ENCODE assay signal across 8 cellular contexts in genomic region chr9:126705311-126705766, GRCh38.
DNase-seq lines count a peak whose midpoint lies in the region; ATAC-seq and TF ChIP-seq lines count a peak whose summit lies in the region.

No MANE protein-coding gene starts in this region.

- H3K36me3 Mint-ChIP-seq in HFFc6 (ENCODE audit: low read depth) (no peaks in the 10 kb centered on the region), memory B cell (no peaks in the 10 kb centered on the region)
- no peaks in the 10 kb centered on the region for H3K36me3 Mint-ChIP-seq in activated CD4-positive, alpha-beta memory T cell treated with anti-CD3 and anti-CD28 coated beads for 36 hours
- H3K36me3 Mint-ChIP-seq in dendritic cell treated with granulocyte-macrophage colony-stimulating factor and Interleukin-4, amounts not matched to agents 40 ng/mL and 50 ng/mL, for 4 days (ENCODE audit: low read depth): no peaks in the 10 kb centered on the region

- POLR2A ChIA-PET in activated CD4-positive, alpha-beta memory T cell treated with anti-CD3 and anti-CD28 coated beads for 36 hours (lab: Charles Lee): interaction anchor here (1.4 to 1.7 kb wide), 2 partner anchors 18 to 76 kb away, joined by 3 to 12 read pairs; no protein-coding TSS in a partner anchor

- H3K4me3 Mint-ChIP-seq in HFFc6 (peak overlapping the region; percentile 13; the same call in 1 of the 2 replicates), memory B cell (peak overlapping the region; percentile 43)
- H3K4me3 Mint-ChIP-seq in activated CD4-positive, alpha-beta memory T cell treated with anti-CD3 and anti-CD28 coated beads for 36 hours: peak overlapping the region; percentile 44
- peak overlapping the region; percentile 65 for H3K4me3 Mint-ChIP-seq in dendritic cell treated with granulocyte-macrophage colony-stimulating factor and Interleukin-4, amounts not matched to agents 40 ng/mL and 50 ng/mL, for 4 days

- ATAC-seq in memory B cell (ENCODE audit: low read depth): peak; percentile 75
- ATAC-seq in HG02884 (IDR thresholded peaks at IDR 0.05; ENCODE audit: unreplicated experiment): no peak

- peak; percentile 91 for TF ChIP-seq CTCF in HFFc6 (IDR thresholded peaks at IDR 0.05)

- CTCF ChIA-PET in activated CD4-positive, alpha-beta memory T cell treated with anti-CD3 and anti-CD28 coated beads for 36 hours (lab: Charles Lee): interaction anchor here (0.6 to 8.2 kb wide), 37 partner anchors 8 to 155 kb away, joined by 3 to 447 read pairs (median 5); partner anchors contain the start of genes ZBTB34 and ZBTB43

- peaks cover 15% of the 10 kb centered on the region for H3K4me1 Mint-ChIP-seq in HFFc6 (ENCODE audit: low read depth)
- peaks cover 18% of the 10 kb centered on the region for H3K4me1 Mint-ChIP-seq in activated CD4-positive, alpha-beta memory T cell treated with anti-CD3 and anti-CD28 coated beads for 36 hours (ENCODE audit: low read depth)
- peaks cover 39% of the 10 kb centered on the region for H3K4me1 Mint-ChIP-seq in dendritic cell treated with granulocyte-macrophage colony-stimulating factor and Interleukin-4, amounts not matched to agents 40 ng/mL and 50 ng/mL, for 4 days (ENCODE audit: low read depth)
- H3K4me1 Mint-ChIP-seq in memory B cell: peaks cover 9% of the 10 kb centered on the region

- H3K27ac Mint-ChIP-seq in HFFc6 (no peak overlapping the region), memory B cell (no peak overlapping the region)
- no peak overlapping the region for H3K27ac Mint-ChIP-seq in activated CD4-positive, alpha-beta memory T cell treated with anti-CD3 and anti-CD28 coated beads for 36 hours
- H3K27ac Mint-ChIP-seq in dendritic cell treated with granulocyte-macrophage colony-stimulating factor and Interleukin-4, amounts not matched to agents 40 ng/mL and 50 ng/mL, for 4 days: peak overlapping the region; percentile 75

- DNase-seq in CD1c-positive myeloid dendritic cell (ENCODE audit: extremely low spot score) (peak; percentile 88), HFFc6 (peak; percentile 44), NCI-H748 (lab: John Stamatoyannopoulos, UW; ENCODE audit: unreplicated experiment) (peak; percentile 80), memory B cell (ENCODE audit: low spot score in 2 of 2) (peak; percentile 88 to 89)
- peak; percentile 89 for DNase-seq in activated CD4-positive, alpha-beta memory T cell treated with anti-CD3 and anti-CD28 coated beads for 36 hours
- DNase-seq in stimulated activated CD8-positive, alpha-beta memory T cell treated with anti-CD3 and anti-CD28 coated beads, Interleukin-15, amount 100 ng/mL, for 1 hour (ENCODE audit: low read depth): peak; percentile 82

- H3K9me3 Mint-ChIP-seq in HFFc6 (peaks cover 8% of the 10 kb centered on the region), memory B cell (no peaks in the 10 kb centered on the region)
- H3K9me3 Mint-ChIP-seq in activated CD4-positive, alpha-beta memory T cell treated with anti-CD3 and anti-CD28 coated beads for 36 hours: no peaks in the 10 kb centered on the region
- no peaks in the 10 kb centered on the region for H3K9me3 Mint-ChIP-seq in dendritic cell treated with granulocyte-macrophage colony-stimulating factor and Interleukin-4, amounts not matched to agents 40 ng/mL and 50 ng/mL, for 4 days

- intact Hi-C loops in activated CD4-positive, alpha-beta memory T cell treated with anti-CD3 and anti-CD28 coated beads for 36 hours (cut with micrococcal nuclease): loop anchor here (1.0 to 5.0 kb wide), 2 partner anchors 42 to 76 kb away; no protein-coding TSS in a partner anchor
- intact Hi-C loops in dendritic cell treated with granulocyte-macrophage colony-stimulating factor and Interleukin-4, amounts not matched to agents 40 ng/mL and 50 ng/mL, for 4 days (cut with micrococcal nuclease): loop anchor here (2.0 kb wide), 1 partner anchor 17 kb away; no protein-coding TSS in a partner anchor

- H3K27me3 Mint-ChIP-seq in HFFc6 (ENCODE audit: insufficient read depth) (peaks cover 21% of the 10 kb centered on the region), memory B cell (peaks cover 22% of the 10 kb centered on the region)
- H3K27me3 Mint-ChIP-seq in activated CD4-positive, alpha-beta memory T cell treated with anti-CD3 and anti-CD28 coated beads for 36 hours: peaks cover 28% of the 10 kb centered on the region
- peaks cover 63% of the 10 kb centered on the region for H3K27me3 Mint-ChIP-seq in dendritic cell treated with granulocyte-macrophage colony-stimulating factor and Interleukin-4, amounts not matched to agents 40 ng/mL and 50 ng/mL, for 4 days

Comparison
In these comparisons a context has a peak if more than half of its experiments do, and no peak if none do; other contexts are left out.
1. H3K4me3 Mint-ChIP-seq: peak in every context shown above with its lines; median percentile 65 in dendritic cell treated with granulocyte-macrophage colony-stimulating factor and Interleukin-4, amounts not matched to agents 40 ng/mL and 50 ng/mL, for 4 days; 44 in activated CD4-positive, alpha-beta memory T cell treated with anti-CD3 and anti-CD28 coated beads for 36 hours; 43 in memory B cell; 13 in HFFc6.